Comparison of ENCODE assay signal across 15 cellular contexts in the genomic region with DNA sequence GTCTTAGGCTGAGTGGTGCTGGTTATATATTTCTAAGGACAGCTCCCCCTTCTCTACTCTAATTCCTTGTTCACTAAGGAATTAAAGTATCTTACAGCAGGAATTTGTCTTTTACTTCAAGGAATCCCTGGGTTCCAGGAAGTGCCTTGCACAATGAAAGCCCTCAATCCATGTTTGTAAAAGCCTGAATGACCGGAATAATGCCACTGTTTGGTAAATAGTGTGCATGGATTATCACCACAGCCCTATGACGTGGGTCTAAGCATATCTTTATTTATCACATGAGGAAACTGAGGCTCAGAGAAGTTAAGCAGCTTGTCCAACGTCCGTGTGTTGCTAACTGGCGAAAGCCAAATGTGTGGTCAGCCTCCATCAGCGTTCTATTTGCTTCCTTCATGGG.
DNase-seq lines count a peak whose midpoint lies in the region; ATAC-seq, FAIRE-seq and TF ChIP-seq lines count a peak whose summit lies in the region.
"Had no signal": no experiment of that assay in that cellular context is flagged by ENCODE, and none has a peak within 500 bp of the region (broad histone marks: within the 10 kb centered on the region; RNA-seq: fewer than 3 reads in every experiment).

No MANE protein-coding gene starts in this region.

- WGBS in right cardiac atrium = 60% methylated on average over 6 of the region's 6 CpGs
- WGBS in testis, 2 donors = 92% methylated on average over 6 of the region's 6 CpGs

- H3K36me3 ChIP-seq in kidney (ENCODE audit: control insufficient read depth in 1 of 2, insufficient read depth in 2 of 2, low read length in 2 of 2) (no peaks in the 10 kb centered on the region), gastrocnemius medialis (no peaks in the 10 kb centered on the region), testis (ENCODE audit: low read depth, missing control alignments) (no peaks in the 10 kb centered on the region)

- no peaks in the 10 kb centered on the region for H3K9me3 ChIP-seq in right cardiac atrium (ENCODE audit: control insufficient read depth, low read length)
- H3K9me3 ChIP-seq in kidney (ENCODE audit: control insufficient read depth in 1 of 2, low read length in 2 of 2) = no peaks in the 10 kb centered on the region
- H3K9me3 ChIP-seq in gastrocnemius medialis = no peaks in the 10 kb centered on the region
- no peaks in the 10 kb centered on the region for H3K9me3 ChIP-seq in testis

- DNase-seq in right cardiac atrium (no peak), left cardiac atrium (no peak), kidney (no peak), gastrocnemius medialis (no peak), H54 (ENCODE audit: insufficient read length, low spot score) (no peak), testis (no peak), midbrain (lab: John Stamatoyannopoulos, UW) (no peak)
- DNase-seq: activated B cell treated with CpG ODN at 0.5 μM for 24 hours; activated naive CD4-positive, alpha-beta T cell treated with anti-CD3 and anti-CD28 coated beads, Interleukin-2, amount 10 ng/mL, durations not matched to agents 7 days and 5 days; GF-D8; hippocampal formation; NCI-H1694 treated with DMSO at 0.1 percent for 48 hours; PC-9 had no signal

- TF ChIP-seq CTCF in kidney (IDR thresholded peaks at IDR 0.05; ENCODE audit: borderline replicate concordance, extremely low read depth, insufficient read depth) (no peak), gastrocnemius medialis (IDR thresholded peaks at IDR 0.05 in 4 of 5, conservative IDR thresholded peaks at IDR 0.05 in 1 of 5) (no peak), testis (IDR thresholded peaks at IDR 0.05) (no peak)

- H3K9ac ChIP-seq in kidney (ENCODE audit: low read length in 2 of 2) = no peak overlapping the region

- H3K4me1 ChIP-seq in right cardiac atrium (ENCODE audit: control insufficient read depth, insufficient read depth, low read length) (peaks cover 22% of the 10 kb centered on the region), kidney (ENCODE audit: control insufficient read depth in 1 of 2, insufficient read depth in 1 of 2, low read depth in 1 of 2, low read length in 2 of 2) (peaks cover 7 to 14% of the 10 kb centered on the region in 2 donors), gastrocnemius medialis (peaks cover 19 to 20% of the 10 kb centered on the region in 2 donors), testis (peaks cover 20% of the 10 kb centered on the region)

- peak overlapping the region; percentile 83 for H3K27ac ChIP-seq in right cardiac atrium (ENCODE audit: low read length)
- H3K27ac ChIP-seq in kidney (ENCODE audit: low read depth in 2 of 2, low read length in 2 of 2) = peak overlapping the region; percentile 76 to 85
- peak overlapping the region; percentile 28 to 59 (median 44) for H3K27ac ChIP-seq in gastrocnemius medialis
- peak overlapping the region in 1 of 2 donors; percentile 43 for H3K27ac ChIP-seq in testis
- H3K27ac ChIP-seq: epithelial cell of prostate, PC-9 had no signal

- no peak for TF ChIP-seq POLR2A in gastrocnemius medialis (IDR thresholded peaks at IDR 0.05)
- TF ChIP-seq POLR2A in H54 (IDR thresholded peaks at IDR 0.05; ENCODE audit: low read depth, low read length) = no peak
- TF ChIP-seq POLR2A in testis (IDR thresholded peaks at IDR 0.05) = no peak

- no peak overlapping the region for H3K4me3 ChIP-seq in right cardiac atrium (ENCODE audit: low read length)
- H3K4me3 ChIP-seq in kidney (ENCODE audit: low read length in 2 of 2) = no peak overlapping the region
- H3K4me3 ChIP-seq in gastrocnemius medialis = no peak overlapping the region
- H3K4me3 ChIP-seq in testis = no peak overlapping the region
- H3K4me3 ChIP-seq: PC-9 had no signal

- H3K27me3 ChIP-seq in right cardiac atrium (ENCODE audit: control insufficient read depth, insufficient read depth) (no peaks in the 10 kb centered on the region), gastrocnemius medialis (no peaks in the 10 kb centered on the region), testis (no peaks in the 10 kb centered on the region)

- no peak for FAIRE-seq in kidney (lab: Jason Lieb, UNC)
- no peak for FAIRE-seq in H54 (lab: Jason Lieb, UNC)

- ATAC-seq in right cardiac atrium = no peak
- no peak for ATAC-seq in left cardiac atrium
- ATAC-seq in gastrocnemius medialis = no peak
- no peak for ATAC-seq in HG02885 (IDR thresholded peaks at IDR 0.05; ENCODE audit: poor library complexity, unreplicated experiment)

- intact Hi-C loops in right cardiac atrium (cut with DNase I) (loop anchor here in 3 of 4 donors (5.0 to 10.0 kb wide), 3 partner anchors 105 to 328 kb away; partner anchors contain the start of gene NAV2 (in 2 of the 3)), left cardiac atrium (cut with DNase I) (no loop called here), kidney (cut with DNase I) (no loop called here), gastrocnemius medialis (cut with DNase I; ENCODE audit: low total_unique reads) (no loop called here), testis (cut with DNase I; ENCODE audit: low total_unique reads) (loop anchor here (5.0 kb wide), 1 partner anchor 155 kb away; no protein-coding TSS in a partner anchor)

- in situ Hi-C loops in gastrocnemius medialis (cut with MboI; ENCODE audit: low sequenced_read_pairs in 4 of 4) = no loop called here

Comparison
In these comparisons a context has a peak if more than half of its experiments do, and no peak if none do; other contexts are left out.
1. intact Hi-C loops: an anchor here in right cardiac atrium (5.0 to 10.0 kb wide) and testis (5.0 kb wide); none called in left cardiac atrium, kidney and gastrocnemius medialis.